ENCODE assay signal across 8 cellular contexts in genomic region chr13:35475960-35476943, GRCh38. TPM values are rescaled to one million over a fixed set of nuclear protein-coding genes. Genes with fewer than 3 reads are reported as not detected.
DNase-seq lines count a peak whose midpoint lies in the region; ATAC-seq and TF ChIP-seq lines count a peak whose summit lies in the region.

MAB21L1 (minus strand) TSS chr13:35476689; CDS start chr13:35476138, 551 bp downstream.

- no peaks in the 10 kb centered on the region for H3K36me3 ChIP-seq in Peyer's patch
- H3K36me3 ChIP-seq in lung (ENCODE audit: control insufficient read depth in 2 of 2, insufficient read depth in 2 of 2, low read length in 2 of 2) = no peaks in the 10 kb centered on the region
- no peaks in the 10 kb centered on the region for H3K36me3 ChIP-seq in thoracic aorta

- WGBS in lung, 2 donors = 12 to 27% methylated on average over 35 of the region's 35 CpGs

- no peak for TF ChIP-seq POLR2A in Peyer's patch (IDR thresholded peaks at IDR 0.05)

- H3K27ac ChIP-seq in Peyer's patch (peak within 1 kb of the TSS in 3 of 4 donors; percentile 11 to 36 (median 31)), lung (ENCODE audit: low read depth in 1 of 2, low read length in 1 of 2) (no peak within 1 kb of the TSS), thoracic aorta (no peak within 1 kb of the TSS)

- TF ChIP-seq CTCF in Peyer's patch (IDR thresholded peaks at IDR 0.05) = no peak
- TF ChIP-seq CTCF in lung (IDR thresholded peaks at IDR 0.05; ENCODE audit: control extremely low read depth, extremely low read depth) = no peak
- no peak for TF ChIP-seq CTCF in thoracic aorta (IDR thresholded peaks at IDR 0.05)

- H3K4me1 ChIP-seq in Peyer's patch (no peaks in the 10 kb centered on the region), lung (ENCODE audit: control insufficient read depth in 2 of 2, insufficient read depth in 2 of 2, low read length in 2 of 2) (peaks cover 0 to 6% of the 10 kb centered on the region in 2 donors), thoracic aorta (ENCODE audit: control insufficient read depth in 1 of 2, low read depth in 2 of 2) (no peaks in the 10 kb centered on the region)

- peak; percentile 59 for DNase-seq in activated CD8-positive, alpha-beta memory T cell treated with anti-CD3 and anti-CD28 coated beads, Interleukin-2, amount 50 U/mL, for 48 hours
- DNase-seq in activated CD8-positive, alpha-beta memory T cell treated with anti-CD3 and anti-CD28 coated beads, Interleukin-2, amount 50 U/mL, for 4 hours = no peak
- DNase-seq in Peyer's patch (no peak), ecto neural progenitor cell (ENCODE audit: low spot score) (peak; percentile 74), lung (ENCODE audit: low spot score) (no peak), thoracic aorta (ENCODE audit: low spot score) (no peak)

- peaks cover 0 to 6% of the 10 kb centered on the region in 2 donors for H3K27me3 ChIP-seq in Peyer's patch
- H3K27me3 ChIP-seq in lung (ENCODE audit: control insufficient read depth, insufficient read depth) = peaks cover 4% of the 10 kb centered on the region
- peaks cover 3% of the 10 kb centered on the region for H3K27me3 ChIP-seq in thoracic aorta (replicated peaks; ENCODE audit: insufficient read depth)

- H3K4me3 ChIP-seq in Peyer's patch (peak within 1 kb of the TSS; percentile 27 to 50 (median 37)), lung (peak within 1 kb of the TSS; percentile 21), thoracic aorta (peak within 1 kb of the TSS; percentile 66)

- H3K9me3 ChIP-seq in Peyer's patch (peaks cover 0 to 2% (median 0%) of the 10 kb centered on the region in 4 donors), lung (ENCODE audit: control insufficient read depth in 2 of 2, insufficient read depth in 1 of 2, low read length in 1 of 2) (peaks cover 0 to 26% of the 10 kb centered on the region in 2 donors), thoracic aorta (no peaks in the 10 kb centered on the region)

- ATAC-seq in lung (ENCODE audit: insufficient read depth, low FRiP score) = no peak
- no peak for ATAC-seq in thoracic aorta (ENCODE audit: insufficient number of reproducible peaks, low FRiP score, low read depth)
- ATAC-seq in HG02884 (IDR thresholded peaks at IDR 0.05; ENCODE audit: unreplicated experiment) = no peak
- ATAC-seq in GM21423 (IDR thresholded peaks at IDR 0.05; ENCODE audit: unreplicated experiment) = no peak

RNA-seq across cellular contexts. Expression of gene MAB21L1, which starts in this region (rescaled TPM):
- total RNA-seq in Peyer's patch (1 to 10 TPM in 1 of 4 donors, under 1 TPM in 2, not detected in 1; 0.53 to 4.1 (median 0.80) TPM), lung (under 1 TPM in 1 of 2 donors, not detected in 1; 0.28 TPM), thoracic aorta (1 to 10 TPM in 1 of 2 donors, under 1 TPM in 1; 0.63 to 1.1 TPM)
- polyA plus RNA-seq in lung = under 1 TPM in 1 of 2 donors, not detected in 1; 0.04 TPM

Comparison
In these comparisons a context has a peak if more than half of its experiments do, and no peak if none do; other contexts are left out.
1. DNase-seq: peak in activated CD8-positive, alpha-beta memory T cell treated with anti-CD3 and anti-CD28 coated beads, Interleukin-2, amount 50 U/mL, for 48 hours (single experiment) and ecto neural progenitor cell (single experiment); none in activated CD8-positive, alpha-beta memory T cell treated with anti-CD3 and anti-CD28 coated beads, Interleukin-2, amount 50 U/mL, for 4 hours (single experiment), Peyer's patch (0 of 3), lung (single experiment) and thoracic aorta (single experiment).
2. H3K27ac ChIP-seq: peak in Peyer's patch (3 of 4); none in lung (0 of 2) and thoracic aorta (0 of 2).
3. Peak in every context shown above with its lines, with median percentiles within 50 percentile points of each other: H3K4me3 ChIP-seq.